9 cellular contexts compared by ENCODE assay signal in the genomic region with DNA sequence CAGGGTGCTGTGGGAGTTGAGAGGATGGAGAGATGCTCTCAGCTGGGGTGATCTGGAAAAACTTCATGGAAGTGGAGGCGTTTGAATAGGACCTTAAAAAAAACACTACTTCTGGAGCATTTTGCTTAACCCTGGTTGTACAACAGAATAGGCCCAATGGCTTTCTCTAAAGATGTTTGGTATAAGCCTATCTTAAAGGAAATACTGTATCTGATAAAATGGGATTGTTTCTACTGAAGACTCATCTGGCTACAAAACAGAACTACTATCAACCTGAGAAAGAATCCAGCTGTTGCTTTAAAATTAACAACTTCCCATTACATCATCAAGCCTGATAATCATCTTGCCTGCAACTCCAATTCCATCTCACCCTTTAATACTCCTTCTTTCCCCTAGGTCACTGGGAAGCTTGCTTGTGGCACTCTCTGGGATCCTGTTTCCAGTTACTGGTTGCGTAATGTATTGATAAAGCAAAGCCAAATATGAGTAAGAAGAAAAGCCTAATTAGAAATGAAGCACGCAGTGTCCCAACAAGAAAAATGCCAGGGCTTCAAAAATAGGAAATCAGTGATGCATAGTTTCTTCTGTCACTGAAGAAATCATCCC. TPM values are rescaled to one million over a fixed set of nuclear protein-coding genes. Genes with fewer than 3 reads are reported as not detected.
DNase-seq lines count a peak whose midpoint lies in the region; ATAC-seq and TF ChIP-seq lines count a peak whose summit lies in the region.
"Not testable (repeated sequence)": the region's sequence is repeated elsewhere in the genome, so short reads cannot be mapped to it uniquely, and the experiment has no call there.
"Had no signal": no experiment of that assay in that cellular context is flagged by ENCODE, and none has a peak within 500 bp of the region (broad histone marks: within the 10 kb centered on the region; RNA-seq: fewer than 3 reads in every experiment).

No MANE protein-coding gene starts in this region.

- H3K4me2 ChIP-seq in smooth muscle cell: peak overlapping the region; percentile 30

- not testable (repeated sequence) for H3F3A ChIP-seq in smooth muscle cell (ENCODE audit: low read depth)

- not testable (repeated sequence) for H2AFZ ChIP-seq in smooth muscle cell (ENCODE audit: low read depth)

- H3K4me3 ChIP-seq in MG63; body of pancreas; heart right ventricle; mesodermal cell (ENCODE audit: extremely low read depth, insufficient read depth, low read length, poor library complexity, severe bottlenecking); smooth muscle cell: not testable (repeated sequence)

- WGBS in body of pancreas, 2 donors: 40 to 60% methylated on average over 2 of the region's 3 CpGs
- 49 to 56% methylated on average over 2 to 3 of the region's 3 CpGs for WGBS in heart right ventricle, 2 donors
- no CpG with 5 or more reads among the region's 3 CpGs for WGBS in mesodermal cell (ENCODE audit: insufficient coverage in 2 of 2), 2 experiments
- WGBS in smooth muscle cell (ENCODE audit: low lambda C conversion rate): 33% methylated on average over 2 of the region's 3 CpGs

- H3K9me3 ChIP-seq in MG63; body of pancreas; heart right ventricle; mesodermal cell (ENCODE audit: control insufficient read depth, low read length); smooth muscle cell (replicated peaks; ENCODE audit: low read depth): not testable (repeated sequence)

- DNase-seq in ELR (ENCODE audit: low read depth) (peak; percentile 19), MG63 (peak; percentile 20), body of pancreas (peak in 2 of 4 donors; percentile 24 to 36), fibroblast of peridontal ligament (ENCODE audit: extremely low read depth) (peak; percentile 72)
- DNase-seq in heart right ventricle; smooth muscle cell (lab: John Stamatoyannopoulos, UW; ENCODE audit: unreplicated experiment): not testable (repeated sequence)

- ATAC-seq in body of pancreas (peak; percentile 90), heart right ventricle (peak in 7 of 8 donors; percentile 48 to 77 (median 71))

- not testable (repeated sequence) for TF ChIP-seq CTCF in body of pancreas (IDR thresholded peaks at IDR 0.05); heart right ventricle (IDR thresholded peaks at IDR 0.05); smooth muscle cell (IDR thresholded peaks at IDR 0.05; ENCODE audit: borderline replicate concordance, insufficient read depth, poor library complexity, severe bottlenecking)

- intact Hi-C loops in body of pancreas (cut with DNase I); heart right ventricle (cut with DNase I): not testable (repeated sequence)

- not testable (repeated sequence) for H3K9ac ChIP-seq in smooth muscle cell (ENCODE audit: low read depth)

- H4K20me1 ChIP-seq in smooth muscle cell (ENCODE audit: low read depth): not testable (repeated sequence)

- H3K27me3 ChIP-seq in MG63; body of pancreas; heart right ventricle; smooth muscle cell (ENCODE audit: low read depth): not testable (repeated sequence)

- not testable (repeated sequence) for TF ChIP-seq POLR2A in body of pancreas (IDR thresholded peaks at IDR 0.05)

- H3K36me3 ChIP-seq in MG63; body of pancreas (replicated peaks in 1 of 2; ENCODE audit: insufficient read depth in 1 of 2, low read depth in 2 of 2); heart right ventricle; mesodermal cell (ENCODE audit: control insufficient read depth, insufficient read depth, low read length); smooth muscle cell (ENCODE audit: low read depth): not testable (repeated sequence)

- not testable (repeated sequence) for H3K4me1 ChIP-seq in body of pancreas
- peaks cover 0 to 28% (median 4%) of the 10 kb centered on the region in 9 donors for H3K4me1 ChIP-seq in heart right ventricle
- H3K4me1 ChIP-seq in mesodermal cell (ENCODE audit: control insufficient read depth, insufficient read depth, low read length, poor library complexity, severe bottlenecking): peaks cover 34% of the 10 kb centered on the region
- H3K4me1 ChIP-seq in smooth muscle cell (ENCODE audit: low read depth): peaks cover 15% of the 10 kb centered on the region

- H3K27ac ChIP-seq in body of pancreas: not testable (repeated sequence)
- peak overlapping the region in 4 of 10 donors; percentile 35 to 88 (median 70) for H3K27ac ChIP-seq in heart right ventricle
- H3K27ac ChIP-seq in mesodermal cell (ENCODE audit: low read depth, low read length, severe bottlenecking): peak overlapping the region; percentile 91
- H3K27ac ChIP-seq in smooth muscle cell (ENCODE audit: low read depth): peak overlapping the region; percentile 90

- H3K79me2 ChIP-seq in smooth muscle cell (ENCODE audit: low read depth): not testable (repeated sequence)

RNA-seq across cellular contexts. Expression of gene CCN1, which starts 56.2 kb away (rescaled TPM):
- 171 and 192 TPM in 2 replicates for total RNA-seq in MG63 (2014; rRNA removed; shearing (Covaris generic); ENCODE audit: low replicate concordance)
- total RNA-seq in body of pancreas (100 to 1,000 TPM in 1 of 2 donors, 10 to 100 TPM in 1; 63.3 to 135 TPM), heart right ventricle (1,000 to 10,000 TPM in 1 of 10 donors, 100 to 1,000 TPM in 1, 10 to 100 TPM in 8; 28.3 to 1,074 (median 62.8) TPM), smooth muscle cell (440 and 450 TPM in 2 replicates)
- polyA plus RNA-seq in heart right ventricle (100 to 1,000 TPM in 1 of 2 donors, 10 to 100 TPM in 1; 27.4 to 157 TPM), smooth muscle cell (1,412 and 1,766 TPM in 2 replicates)
- 311 TPM for polyA plus RNA-seq in mesodermal cell (2013, experiment 1 of 2)
- polyA plus RNA-seq in mesodermal cell (2013, experiment 2 of 2): 252 TPM
- total RNA-seq: natural killer cell treated with Interleukin-12 subunit alpha and Interleukin-12 subunit beta and Interleukin-15 and Interleukin-18, amount 100 ng/mL, for 72 hours; T-helper 17 cell had no signal

RNA-seq across cellular contexts. Expression of gene DDAH1, which starts 59.4 kb away (rescaled TPM):
- 18.2 and 20.8 TPM in 2 replicates for total RNA-seq in MG63 (2014; rRNA removed; shearing (Covaris generic); ENCODE audit: low replicate concordance)
- 10 to 100 TPM; 11.2 to 31.4 TPM for total RNA-seq in body of pancreas
- total RNA-seq in heart right ventricle: 10 to 100 TPM in 7 of 10 donors, 1 to 10 TPM in 3; 5.4 to 29.0 (median 19.0) TPM
- 10 to 100 TPM in 1 of 2 donors, 1 to 10 TPM in 1; 2.7 to 11.0 TPM for polyA plus RNA-seq in heart right ventricle
- polyA plus RNA-seq in mesodermal cell (2013, experiment 1 of 2): 48.1 TPM
- 44.5 TPM for polyA plus RNA-seq in mesodermal cell (2013, experiment 2 of 2)
- 30.8 and 31.6 TPM in 2 replicates for total RNA-seq in smooth muscle cell
- 10.2 and 13.8 TPM in 2 replicates for polyA plus RNA-seq in smooth muscle cell
- total RNA-seq: natural killer cell treated with Interleukin-12 subunit alpha and Interleukin-12 subunit beta and Interleukin-15 and Interleukin-18, amount 100 ng/mL, for 72 hours; T-helper 17 cell had no signal
